In the genomic region with DNA sequence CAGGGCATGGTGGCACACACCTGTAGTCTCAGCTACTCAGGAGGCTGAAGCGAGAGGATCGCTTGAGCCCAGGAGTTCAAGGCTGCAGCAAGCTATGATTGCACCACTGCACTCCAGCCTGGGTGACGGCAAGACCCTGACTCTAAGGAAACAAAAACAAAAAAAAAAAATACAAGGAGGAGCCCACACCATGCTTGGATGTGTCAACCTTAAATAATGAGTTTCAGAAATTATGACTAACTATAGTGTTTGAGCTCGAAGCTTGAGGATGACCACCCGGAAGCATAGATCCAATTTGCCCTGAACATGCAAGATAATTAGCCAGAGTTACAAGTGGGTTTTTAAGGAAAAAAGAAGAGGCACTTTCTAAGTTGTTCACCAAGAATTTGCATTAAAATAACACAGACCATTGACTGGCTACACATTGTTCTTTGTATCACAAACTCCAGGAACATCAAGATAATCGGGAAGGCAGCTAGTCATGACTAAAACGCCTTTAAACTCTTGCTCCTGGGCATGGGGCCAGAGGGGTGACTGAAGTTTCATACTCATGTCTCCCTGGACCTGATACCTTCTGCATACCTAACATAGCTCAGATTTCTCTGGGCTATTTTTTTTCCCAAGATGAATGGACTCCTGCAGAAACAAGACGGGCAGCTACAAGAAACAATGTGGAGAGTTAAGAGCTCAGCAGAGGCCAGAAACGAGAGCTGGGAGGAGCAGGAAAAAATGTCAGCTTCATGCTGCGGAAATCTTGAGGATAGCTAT, we compare ENCODE assay signal across 1 cellular context.
TF ChIP-seq lines count a peak whose summit lies in the region.

No MANE protein-coding gene starts in this region.

TF ChIP-seq in HepG2, 621 proteins besides CTCF, POLR2A, EP300 and RAD21 (continued from another document):
- TF ChIP-seq, protein P1, sequence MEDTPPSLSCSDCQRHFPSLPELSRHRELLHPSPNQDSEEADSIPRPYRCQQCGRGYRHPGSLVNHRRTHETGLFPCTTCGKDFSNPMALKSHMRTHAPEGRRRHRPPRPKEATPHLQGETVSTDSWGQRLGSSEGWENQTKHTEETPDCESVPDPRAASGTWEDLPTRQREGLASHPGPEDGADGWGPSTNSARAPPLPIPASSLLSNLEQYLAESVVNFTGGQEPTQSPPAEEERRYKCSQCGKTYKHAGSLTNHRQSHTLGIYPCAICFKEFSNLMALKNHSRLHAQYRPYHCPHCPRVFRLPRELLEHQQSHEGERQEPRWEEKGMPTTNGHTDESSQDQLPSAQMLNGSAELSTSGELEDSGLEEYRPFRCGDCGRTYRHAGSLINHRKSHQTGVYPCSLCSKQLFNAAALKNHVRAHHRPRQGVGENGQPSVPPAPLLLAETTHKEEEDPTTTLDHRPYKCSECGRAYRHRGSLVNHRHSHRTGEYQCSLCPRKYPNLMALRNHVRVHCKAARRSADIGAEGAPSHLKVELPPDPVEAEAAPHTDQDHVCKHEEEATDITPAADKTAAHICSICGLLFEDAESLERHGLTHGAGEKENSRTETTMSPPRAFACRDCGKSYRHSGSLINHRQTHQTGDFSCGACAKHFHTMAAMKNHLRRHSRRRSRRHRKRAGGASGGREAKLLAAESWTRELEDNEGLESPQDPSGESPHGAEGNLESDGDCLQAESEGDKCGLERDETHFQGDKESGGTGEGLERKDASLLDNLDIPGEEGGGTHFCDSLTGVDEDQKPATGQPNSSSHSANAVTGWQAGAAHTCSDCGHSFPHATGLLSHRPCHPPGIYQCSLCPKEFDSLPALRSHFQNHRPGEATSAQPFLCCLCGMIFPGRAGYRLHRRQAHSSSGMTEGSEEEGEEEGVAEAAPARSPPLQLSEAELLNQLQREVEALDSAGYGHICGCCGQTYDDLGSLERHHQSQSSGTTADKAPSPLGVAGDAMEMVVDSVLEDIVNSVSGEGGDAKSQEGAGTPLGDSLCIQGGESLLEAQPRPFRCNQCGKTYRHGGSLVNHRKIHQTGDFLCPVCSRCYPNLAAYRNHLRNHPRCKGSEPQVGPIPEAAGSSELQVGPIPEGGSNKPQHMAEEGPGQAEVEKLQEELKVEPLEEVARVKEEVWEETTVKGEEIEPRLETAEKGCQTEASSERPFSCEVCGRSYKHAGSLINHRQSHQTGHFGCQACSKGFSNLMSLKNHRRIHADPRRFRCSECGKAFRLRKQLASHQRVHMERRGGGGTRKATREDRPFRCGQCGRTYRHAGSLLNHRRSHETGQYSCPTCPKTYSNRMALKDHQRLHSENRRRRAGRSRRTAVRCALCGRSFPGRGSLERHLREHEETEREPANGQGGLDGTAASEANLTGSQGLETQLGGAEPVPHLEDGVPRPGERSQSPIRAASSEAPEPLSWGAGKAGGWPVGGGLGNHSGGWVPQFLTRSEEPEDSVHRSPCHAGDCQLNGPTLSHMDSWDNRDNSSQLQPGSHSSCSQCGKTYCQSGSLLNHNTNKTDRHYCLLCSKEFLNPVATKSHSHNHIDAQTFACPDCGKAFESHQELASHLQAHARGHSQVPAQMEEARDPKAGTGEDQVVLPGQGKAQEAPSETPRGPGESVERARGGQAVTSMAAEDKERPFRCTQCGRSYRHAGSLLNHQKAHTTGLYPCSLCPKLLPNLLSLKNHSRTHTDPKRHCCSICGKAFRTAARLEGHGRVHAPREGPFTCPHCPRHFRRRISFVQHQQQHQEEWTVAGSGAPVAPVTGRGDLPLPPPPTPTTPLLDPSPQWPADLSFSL (CRISPR knock-in tag; IDR thresholded peaks at IDR 0.05): no peak
